ENCODE assay signal across 22 cellular contexts in the genomic region with DNA sequence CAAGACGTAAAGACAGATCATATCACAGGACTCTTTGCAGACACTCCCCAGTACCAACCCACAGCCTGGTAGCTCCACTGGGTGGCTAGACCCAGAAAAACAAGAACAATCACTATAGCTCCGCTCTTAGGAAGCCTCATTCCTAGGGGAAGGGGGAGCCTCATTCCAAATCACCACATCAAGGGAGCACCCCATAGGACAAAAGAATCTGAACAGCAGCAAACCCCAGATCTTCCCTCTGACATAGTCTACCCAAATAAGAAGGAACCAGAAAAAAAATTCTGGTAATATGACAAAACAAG.
"Had no signal": no experiment of that assay in that cellular context is flagged by ENCODE, and none has a peak within 500 bp of the region (broad histone marks: within the 10 kb centered on the region; RNA-seq: fewer than 3 reads in every experiment).

No MANE protein-coding gene starts in this region.

- H3K4me3 ChIP-seq: ascending aorta, body of pancreas, SJCRH30 had no signal

- H3K9me3 ChIP-seq: ascending aorta had no signal

- DNase-seq: activated B cell treated with CpG ODN at 0.5 μM for 24 hours; activated CD4-positive, alpha-beta memory T cell treated with anti-CD3 and anti-CD28 coated beads for 36 hours; activated CD4-positive, alpha-beta T cell treated with anti-CD3 and anti-CD28 coated beads, Interleukin-2, amount 10 ng/mL, durations not matched to agents 7 days and 5 days; activated CD8-positive, alpha-beta memory T cell treated with anti-CD3 and anti-CD28 coated beads for 24 hours; activated naive CD4-positive, alpha-beta T cell treated with Interleukin-2 at 50 U/mL for 16 hours; activated naive CD8-positive, alpha-beta T cell treated with anti-CD3 and anti-CD28 coated beads, Interleukin-2, amount 50 U/mL, for 24 hours; activated T-cell treated with anti-CD3 and anti-CD28 coated beads, Interleukin-2, amount 50 U/mL, for 4 hours; amniotic stem cell; body of pancreas; KG1; NCI-H1092; NCI-H1930; NCI-H2171; NCI-H345; NCI-H510A; NCI-H526 treated with DMSO at 0.1 percent for 48 hours; NCI-H82 had no signal

- H3K27me3 ChIP-seq: ascending aorta, body of pancreas, SJCRH30 had no signal

- H3K27ac ChIP-seq: ascending aorta, body of pancreas, SJCRH30 had no signal

- H3K4me3 Mint-ChIP-seq: activated B cell treated with CpG ODN at 0.5 μM for 24 hours; activated CD4-positive, alpha-beta memory T cell treated with anti-CD3 and anti-CD28 coated beads for 36 hours; activated CD4-positive, alpha-beta T cell treated with anti-CD3 and anti-CD28 coated beads, Interleukin-2, amount 10 ng/mL, durations not matched to agents 7 days and 5 days; activated naive CD8-positive, alpha-beta T cell treated with anti-CD3 and anti-CD28 coated beads, Interleukin-2, amount 50 U/mL, for 24 hours; activated T-cell treated with anti-CD3 and anti-CD28 coated beads, Interleukin-2, amount 50 U/mL, for 4 hours; IgD-negative memory B cell; T-helper 1 cell treated with Interleukin-12 subunit alpha and Interleukin-12 subunit beta and Interleukin-4 antibody, amounts not matched to agents 30 μg/mL and 1 μg/mL, for 36 hours had no signal

- H3K27ac Mint-ChIP-seq: activated B cell treated with CpG ODN at 0.5 μM for 24 hours; activated CD4-positive, alpha-beta memory T cell treated with anti-CD3 and anti-CD28 coated beads for 36 hours; activated CD4-positive, alpha-beta T cell treated with anti-CD3 and anti-CD28 coated beads, Interleukin-2, amount 10 ng/mL, durations not matched to agents 7 days and 5 days; activated naive CD4-positive, alpha-beta T cell treated with anti-CD3 and anti-CD28 coated beads, Interleukin-2, amount 50 U/mL, for 72 hours; activated naive CD8-positive, alpha-beta T cell treated with anti-CD3 and anti-CD28 coated beads, Interleukin-2, amount 50 U/mL, for 24 hours; IgD-negative memory B cell; T-helper 1 cell treated with Interleukin-12 subunit alpha and Interleukin-12 subunit beta and Interleukin-4 antibody, amounts not matched to agents 30 μg/mL and 1 μg/mL, for 36 hours had no signal

- ATAC-seq: activated naive CD4-positive, alpha-beta T cell treated with anti-CD3 and anti-CD28 coated beads, Interleukin-2, amount 50 U/mL, for 72 hours; activated naive CD8-positive, alpha-beta T cell treated with anti-CD3 and anti-CD28 coated beads, Interleukin-2, amount 50 U/mL, for 24 hours; activated T-cell treated with anti-CD3 and anti-CD28 coated beads, Interleukin-2, amount 50 U/mL, for 4 hours; body of pancreas had no signal

- H3K4me1 Mint-ChIP-seq: activated B cell treated with CpG ODN at 0.5 μM for 24 hours; activated CD4-positive, alpha-beta T cell treated with anti-CD3 and anti-CD28 coated beads, Interleukin-2, amount 10 ng/mL, durations not matched to agents 7 days and 5 days; activated naive CD8-positive, alpha-beta T cell treated with anti-CD3 and anti-CD28 coated beads, Interleukin-2, amount 50 U/mL, for 24 hours; IgD-negative memory B cell had no signal

- H3K4me1 ChIP-seq: ascending aorta, body of pancreas, SJCRH30 had no signal

- H3K9me3 Mint-ChIP-seq: activated CD4-positive, alpha-beta T cell treated with anti-CD3 and anti-CD28 coated beads, Interleukin-2, amount 10 ng/mL, durations not matched to agents 7 days and 5 days had no signal

- H3K27me3 Mint-ChIP-seq: activated B cell treated with CpG ODN at 0.5 μM for 24 hours; activated CD4-positive, alpha-beta memory T cell treated with anti-CD3 and anti-CD28 coated beads for 36 hours; activated CD4-positive, alpha-beta T cell treated with anti-CD3 and anti-CD28 coated beads, Interleukin-2, amount 10 ng/mL, durations not matched to agents 7 days and 5 days; activated naive CD8-positive, alpha-beta T cell treated with anti-CD3 and anti-CD28 coated beads, Interleukin-2, amount 50 U/mL, for 24 hours had no signal

- H3K36me3 Mint-ChIP-seq: activated naive CD4-positive, alpha-beta T cell treated with anti-CD3 and anti-CD28 coated beads, Interleukin-2, amount 50 U/mL, for 72 hours had no signal
